ENCODE assay signal across 2 cellular contexts in the genomic region with DNA sequence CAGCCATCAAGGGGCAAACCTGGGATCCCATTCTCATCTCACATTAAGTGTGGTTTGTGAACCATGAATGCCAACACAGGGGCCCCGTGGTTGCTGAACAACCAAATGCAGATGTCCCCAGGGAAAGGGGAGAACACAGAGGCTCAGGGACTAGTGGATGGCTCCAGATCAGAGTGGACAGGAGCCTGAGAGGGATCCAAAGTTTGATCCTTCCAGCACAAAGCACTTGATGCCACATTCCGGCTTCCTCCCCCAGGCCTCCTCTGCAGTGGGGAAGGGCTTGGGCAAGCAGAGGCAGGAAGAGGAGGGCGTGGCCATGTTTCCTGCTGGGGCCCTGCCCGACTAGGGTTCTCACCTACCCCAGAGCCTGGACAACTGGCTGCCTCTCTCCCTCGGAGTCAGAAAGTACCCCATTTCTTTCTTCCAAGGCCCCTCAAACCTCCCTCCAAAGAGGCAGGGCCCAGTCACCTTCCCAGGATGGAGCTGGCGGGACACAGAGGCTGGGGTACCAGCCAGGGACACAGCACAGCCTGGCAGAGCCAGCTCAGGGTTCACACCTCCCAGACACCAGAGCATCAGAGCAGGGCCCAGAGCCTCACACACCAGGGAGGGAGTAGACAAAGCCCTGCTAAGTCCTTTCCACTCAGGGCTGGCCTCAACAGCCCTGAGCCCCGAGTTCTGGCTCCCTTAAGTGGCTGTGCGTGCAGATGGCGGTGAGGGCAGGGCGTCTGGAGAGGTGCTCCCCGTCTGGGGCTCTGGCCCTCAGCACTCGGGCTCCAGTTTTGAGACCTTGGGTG.
A peak's percentile ranks its signal among the peaks of the same experiment; 100 is the strongest.
TF ChIP-seq lines count a peak whose summit lies in the region.

No MANE protein-coding gene starts in this region.

TF ChIP-seq in HEK293, 187 proteins besides CTCF, POLR2A, EP300 and RAD21 (continues in another document):
- TF ChIP-seq, protein P1, sequence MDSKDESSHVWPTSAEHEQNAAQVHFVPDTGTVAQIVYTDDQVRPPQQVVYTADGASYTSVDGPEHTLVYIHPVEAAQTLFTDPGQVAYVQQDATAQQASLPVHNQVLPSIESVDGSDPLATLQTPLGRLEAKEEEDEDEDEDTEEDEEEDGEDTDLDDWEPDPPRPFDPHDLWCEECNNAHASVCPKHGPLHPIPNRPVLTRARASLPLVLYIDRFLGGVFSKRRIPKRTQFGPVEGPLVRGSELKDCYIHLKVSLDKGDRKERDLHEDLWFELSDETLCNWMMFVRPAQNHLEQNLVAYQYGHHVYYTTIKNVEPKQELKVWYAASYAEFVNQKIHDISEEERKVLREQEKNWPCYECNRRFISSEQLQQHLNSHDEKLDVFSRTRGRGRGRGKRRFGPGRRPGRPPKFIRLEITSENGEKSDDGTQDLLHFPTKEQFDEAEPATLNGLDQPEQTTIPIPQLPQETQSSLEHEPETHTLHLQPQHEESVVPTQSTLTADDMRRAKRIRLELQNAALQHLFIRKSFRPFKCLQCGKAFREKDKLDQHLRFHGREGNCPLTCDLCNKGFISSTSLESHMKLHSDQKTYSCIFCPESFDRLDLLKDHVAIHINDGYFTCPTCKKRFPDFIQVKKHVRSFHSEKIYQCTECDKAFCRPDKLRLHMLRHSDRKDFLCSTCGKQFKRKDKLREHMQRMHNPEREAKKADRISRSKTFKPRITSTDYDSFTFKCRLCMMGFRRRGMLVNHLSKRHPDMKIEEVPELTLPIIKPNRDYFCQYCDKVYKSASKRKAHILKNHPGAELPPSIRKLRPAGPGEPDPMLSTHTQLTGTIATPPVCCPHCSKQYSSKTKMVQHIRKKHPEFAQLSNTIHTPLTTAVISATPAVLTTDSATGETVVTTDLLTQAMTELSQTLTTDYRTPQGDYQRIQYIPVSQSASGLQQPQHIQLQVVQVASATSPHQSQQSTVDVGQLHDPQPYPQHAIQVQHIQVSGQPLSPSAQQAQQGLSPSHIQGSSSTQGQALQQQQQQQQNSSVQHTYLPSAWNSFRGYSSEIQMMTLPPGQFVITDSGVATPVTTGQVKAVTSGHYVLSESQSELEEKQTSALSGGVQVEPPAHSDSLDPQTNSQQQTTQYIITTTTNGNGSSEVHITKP (tag by site-specific recombination; IDR thresholded peaks at IDR 0.05), result peak; percentile 49; the same call in 1 of the 2 replicates
- TF ChIP-seq GLIS1 (tag by site-specific recombination; IDR thresholded peaks at IDR 0.05) (peak; percentile 49; the same call in 1 of the 2 replicates), ZBTB8A (tag by site-specific recombination; IDR thresholded peaks at IDR 0.05) (0 out of 2 replicates have a peak, but pooled peaks have one; percentile 13), ZNF626 (tag by site-specific recombination; IDR thresholded peaks at IDR 0.05) (no peak), ZNF416 (tag by site-specific recombination; IDR thresholded peaks at IDR 0.05) (no peak), ZNF624 (tag by site-specific recombination; IDR thresholded peaks at IDR 0.05) (no peak), BCL11B (tag by site-specific recombination; IDR thresholded peaks at IDR 0.05; ENCODE audit: low read depth) (no peak), YY1 (tag by site-specific recombination; IDR thresholded peaks at IDR 0.05) (no peak)
- TF ChIP-seq, protein P2, sequence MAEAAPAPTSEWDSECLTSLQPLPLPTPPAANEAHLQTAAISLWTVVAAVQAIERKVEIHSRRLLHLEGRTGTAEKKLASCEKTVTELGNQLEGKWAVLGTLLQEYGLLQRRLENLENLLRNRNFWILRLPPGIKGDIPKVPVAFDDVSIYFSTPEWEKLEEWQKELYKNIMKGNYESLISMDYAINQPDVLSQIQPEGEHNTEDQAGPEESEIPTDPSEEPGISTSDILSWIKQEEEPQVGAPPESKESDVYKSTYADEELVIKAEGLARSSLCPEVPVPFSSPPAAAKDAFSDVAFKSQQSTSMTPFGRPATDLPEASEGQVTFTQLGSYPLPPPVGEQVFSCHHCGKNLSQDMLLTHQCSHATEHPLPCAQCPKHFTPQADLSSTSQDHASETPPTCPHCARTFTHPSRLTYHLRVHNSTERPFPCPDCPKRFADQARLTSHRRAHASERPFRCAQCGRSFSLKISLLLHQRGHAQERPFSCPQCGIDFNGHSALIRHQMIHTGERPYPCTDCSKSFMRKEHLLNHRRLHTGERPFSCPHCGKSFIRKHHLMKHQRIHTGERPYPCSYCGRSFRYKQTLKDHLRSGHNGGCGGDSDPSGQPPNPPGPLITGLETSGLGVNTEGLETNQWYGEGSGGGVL (tag by site-specific recombination; IDR thresholded peaks at IDR 0.05), result peak; percentile 45; the same call in 1 of the 2 replicates
- TF ChIP-seq, protein P3, sequence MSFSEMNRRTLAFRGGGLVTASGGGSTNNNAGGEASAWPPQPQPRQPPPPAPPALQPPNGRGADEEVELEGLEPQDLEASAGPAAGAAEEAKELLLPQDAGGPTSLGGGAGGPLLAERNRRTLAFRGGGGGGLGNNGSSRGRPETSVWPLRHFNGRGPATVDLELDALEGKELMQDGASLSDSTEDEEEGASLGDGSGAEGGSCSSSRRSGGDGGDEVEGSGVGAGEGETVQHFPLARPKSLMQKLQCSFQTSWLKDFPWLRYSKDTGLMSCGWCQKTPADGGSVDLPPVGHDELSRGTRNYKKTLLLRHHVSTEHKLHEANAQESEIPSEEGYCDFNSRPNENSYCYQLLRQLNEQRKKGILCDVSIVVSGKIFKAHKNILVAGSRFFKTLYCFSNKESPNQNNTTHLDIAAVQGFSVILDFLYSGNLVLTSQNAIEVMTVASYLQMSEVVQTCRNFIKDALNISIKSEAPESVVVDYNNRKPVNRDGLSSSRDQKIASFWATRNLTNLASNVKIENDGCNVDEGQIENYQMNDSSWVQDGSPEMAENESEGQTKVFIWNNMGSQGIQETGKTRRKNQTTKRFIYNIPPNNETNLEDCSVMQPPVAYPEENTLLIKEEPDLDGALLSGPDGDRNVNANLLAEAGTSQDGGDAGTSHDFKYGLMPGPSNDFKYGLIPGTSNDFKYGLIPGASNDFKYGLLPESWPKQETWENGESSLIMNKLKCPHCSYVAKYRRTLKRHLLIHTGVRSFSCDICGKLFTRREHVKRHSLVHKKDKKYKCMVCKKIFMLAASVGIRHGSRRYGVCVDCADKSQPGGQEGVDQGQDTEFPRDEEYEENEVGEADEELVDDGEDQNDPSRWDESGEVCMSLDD (tag by site-specific recombination; IDR thresholded peaks at IDR 0.05), result peak; percentile 19; the same call in 1 of the 2 replicates

TF ChIP-seq in K562, 482 proteins besides CTCF, POLR2A, EP300 and RAD21 (continues in another document):
- TF ChIP-seq, protein P4, sequence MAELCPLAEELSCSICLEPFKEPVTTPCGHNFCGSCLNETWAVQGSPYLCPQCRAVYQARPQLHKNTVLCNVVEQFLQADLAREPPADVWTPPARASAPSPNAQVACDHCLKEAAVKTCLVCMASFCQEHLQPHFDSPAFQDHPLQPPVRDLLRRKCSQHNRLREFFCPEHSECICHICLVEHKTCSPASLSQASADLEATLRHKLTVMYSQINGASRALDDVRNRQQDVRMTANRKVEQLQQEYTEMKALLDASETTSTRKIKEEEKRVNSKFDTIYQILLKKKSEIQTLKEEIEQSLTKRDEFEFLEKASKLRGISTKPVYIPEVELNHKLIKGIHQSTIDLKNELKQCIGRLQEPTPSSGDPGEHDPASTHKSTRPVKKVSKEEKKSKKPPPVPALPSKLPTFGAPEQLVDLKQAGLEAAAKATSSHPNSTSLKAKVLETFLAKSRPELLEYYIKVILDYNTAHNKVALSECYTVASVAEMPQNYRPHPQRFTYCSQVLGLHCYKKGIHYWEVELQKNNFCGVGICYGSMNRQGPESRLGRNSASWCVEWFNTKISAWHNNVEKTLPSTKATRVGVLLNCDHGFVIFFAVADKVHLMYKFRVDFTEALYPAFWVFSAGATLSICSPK (IDR thresholded peaks at IDR 0.05; ENCODE audit: borderline replicate concordance), result no peak
- TF ChIP-seq, protein P5, sequence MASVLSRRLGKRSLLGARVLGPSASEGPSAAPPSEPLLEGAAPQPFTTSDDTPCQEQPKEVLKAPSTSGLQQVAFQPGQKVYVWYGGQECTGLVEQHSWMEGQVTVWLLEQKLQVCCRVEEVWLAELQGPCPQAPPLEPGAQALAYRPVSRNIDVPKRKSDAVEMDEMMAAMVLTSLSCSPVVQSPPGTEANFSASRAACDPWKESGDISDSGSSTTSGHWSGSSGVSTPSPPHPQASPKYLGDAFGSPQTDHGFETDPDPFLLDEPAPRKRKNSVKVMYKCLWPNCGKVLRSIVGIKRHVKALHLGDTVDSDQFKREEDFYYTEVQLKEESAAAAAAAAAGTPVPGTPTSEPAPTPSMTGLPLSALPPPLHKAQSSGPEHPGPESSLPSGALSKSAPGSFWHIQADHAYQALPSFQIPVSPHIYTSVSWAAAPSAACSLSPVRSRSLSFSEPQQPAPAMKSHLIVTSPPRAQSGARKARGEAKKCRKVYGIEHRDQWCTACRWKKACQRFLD (CRISPR knock-in tag; IDR thresholded peaks at IDR 0.05), result peak; percentile 37; the same call in 1 of the 2 replicates
- TF ChIP-seq POLR2H (tag; IDR thresholded peaks at IDR 0.05; ENCODE audit: low read depth), result 0 out of 2 replicates have a peak, but pooled peaks have one; percentile 26
- 0 out of 2 replicates have a peak, but pooled peaks have one; percentile 47 for TF ChIP-seq HIVEP1 (CRISPR knock-in tag; IDR thresholded peaks at IDR 0.05)
- TF ChIP-seq STAG1 (CRISPR knock-in tag; IDR thresholded peaks at IDR 0.05; ENCODE audit: borderline replicate concordance), result no peak
- TF ChIP-seq PTTG1 (tag; IDR thresholded peaks at IDR 0.05; ENCODE audit: low read depth), result no peak
- peak; percentile 13; the same call in 1 of the 2 replicates for TF ChIP-seq SMAD4 (CRISPR knock-in tag; conservative IDR thresholded peaks at IDR 0.05)
- TF ChIP-seq, protein P6, sequence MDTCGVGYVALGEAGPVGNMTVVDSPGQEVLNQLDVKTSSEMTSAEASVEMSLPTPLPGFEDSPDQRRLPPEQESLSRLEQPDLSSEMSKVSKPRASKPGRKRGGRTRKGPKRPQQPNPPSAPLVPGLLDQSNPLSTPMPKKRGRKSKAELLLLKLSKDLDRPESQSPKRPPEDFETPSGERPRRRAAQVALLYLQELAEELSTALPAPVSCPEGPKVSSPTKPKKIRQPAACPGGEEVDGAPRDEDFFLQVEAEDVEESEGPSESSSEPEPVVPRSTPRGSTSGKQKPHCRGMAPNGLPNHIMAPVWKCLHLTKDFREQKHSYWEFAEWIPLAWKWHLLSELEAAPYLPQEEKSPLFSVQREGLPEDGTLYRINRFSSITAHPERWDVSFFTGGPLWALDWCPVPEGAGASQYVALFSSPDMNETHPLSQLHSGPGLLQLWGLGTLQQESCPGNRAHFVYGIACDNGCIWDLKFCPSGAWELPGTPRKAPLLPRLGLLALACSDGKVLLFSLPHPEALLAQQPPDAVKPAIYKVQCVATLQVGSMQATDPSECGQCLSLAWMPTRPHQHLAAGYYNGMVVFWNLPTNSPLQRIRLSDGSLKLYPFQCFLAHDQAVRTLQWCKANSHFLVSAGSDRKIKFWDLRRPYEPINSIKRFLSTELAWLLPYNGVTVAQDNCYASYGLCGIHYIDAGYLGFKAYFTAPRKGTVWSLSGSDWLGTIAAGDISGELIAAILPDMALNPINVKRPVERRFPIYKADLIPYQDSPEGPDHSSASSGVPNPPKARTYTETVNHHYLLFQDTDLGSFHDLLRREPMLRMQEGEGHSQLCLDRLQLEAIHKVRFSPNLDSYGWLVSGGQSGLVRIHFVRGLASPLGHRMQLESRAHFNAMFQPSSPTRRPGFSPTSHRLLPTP (IDR thresholded peaks at IDR 0.05; ENCODE audit: borderline replicate concordance, extremely low read depth, insufficient read length), result no peak
- TF ChIP-seq SMARCA4 (IDR thresholded peaks at IDR 0.05), result 0 out of 2 replicates have a peak, but pooled peaks have one; percentile 13
- no peak for TF ChIP-seq ZNF561 (CRISPR knock-in tag; conservative IDR thresholded peaks at IDR 0.05)
- peak; percentile 76 for TF ChIP-seq POLR2G (IDR thresholded peaks at IDR 0.05; ENCODE audit: low read depth, low read length)
- TF ChIP-seq PHTF2 (CRISPR knock-in tag; IDR thresholded peaks at IDR 0.05), result no peak
- peak; percentile 67 for TF ChIP-seq RBFOX2 (IDR thresholded peaks at IDR 0.05; ENCODE audit: low read depth, low read length)
- no peak for TF ChIP-seq LEF1 (IDR thresholded peaks at IDR 0.05)
- TF ChIP-seq GATA2 (CRISPR knock-in tag; IDR thresholded peaks at IDR 0.05), result peak; percentile 27; the same call in 1 of the 2 replicates
- TF ChIP-seq, protein P7, sequence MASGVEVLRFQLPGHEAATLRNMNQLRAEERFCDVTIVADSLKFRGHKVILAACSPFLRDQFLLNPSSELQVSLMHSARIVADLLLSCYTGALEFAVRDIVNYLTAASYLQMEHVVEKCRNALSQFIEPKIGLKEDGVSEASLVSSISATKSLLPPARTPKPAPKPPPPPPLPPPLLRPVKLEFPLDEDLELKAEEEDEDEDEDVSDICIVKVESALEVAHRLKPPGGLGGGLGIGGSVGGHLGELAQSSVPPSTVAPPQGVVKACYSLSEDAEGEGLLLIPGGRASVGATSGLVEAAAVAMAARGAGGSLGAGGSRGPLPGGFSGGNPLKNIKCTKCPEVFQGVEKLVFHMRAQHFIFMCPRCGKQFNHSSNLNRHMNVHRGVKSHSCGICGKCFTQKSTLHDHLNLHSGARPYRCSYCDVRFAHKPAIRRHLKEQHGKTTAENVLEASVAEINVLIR (CRISPR knock-in tag; IDR thresholded peaks at IDR 0.05), result 0 out of 2 replicates have a peak, but pooled peaks have one; percentile 17
- TF ChIP-seq TEAD4 (IDR thresholded peaks at IDR 0.05; ENCODE audit: low read length), result peak; percentile 46; the same call in 1 of the 2 replicates
- no peak for TF ChIP-seq TEAD4 (CRISPR knock-in tag; IDR thresholded peaks at IDR 0.05; ENCODE audit: borderline replicate concordance)
- no peak for TF ChIP-seq ZNF24 (IDR thresholded peaks at IDR 0.05)
- no peak for TF ChIP-seq SMARCA5 (IDR thresholded peaks at IDR 0.05)
- TF ChIP-seq, protein P8, sequence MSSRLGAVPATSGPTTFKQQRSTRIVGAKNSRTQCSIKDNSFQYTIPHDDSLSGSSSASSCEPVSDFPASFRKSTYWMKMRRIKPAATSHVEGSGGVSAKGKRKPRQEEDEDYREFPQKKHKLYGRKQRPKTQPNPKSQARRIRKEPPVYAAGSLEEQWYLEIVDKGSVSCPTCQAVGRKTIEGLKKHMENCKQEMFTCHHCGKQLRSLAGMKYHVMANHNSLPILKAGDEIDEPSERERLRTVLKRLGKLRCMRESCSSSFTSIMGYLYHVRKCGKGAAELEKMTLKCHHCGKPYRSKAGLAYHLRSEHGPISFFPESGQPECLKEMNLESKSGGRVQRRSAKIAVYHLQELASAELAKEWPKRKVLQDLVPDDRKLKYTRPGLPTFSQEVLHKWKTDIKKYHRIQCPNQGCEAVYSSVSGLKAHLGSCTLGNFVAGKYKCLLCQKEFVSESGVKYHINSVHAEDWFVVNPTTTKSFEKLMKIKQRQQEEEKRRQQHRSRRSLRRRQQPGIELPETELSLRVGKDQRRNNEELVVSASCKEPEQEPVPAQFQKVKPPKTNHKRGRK (tag; IDR thresholded peaks at IDR 0.05), result no peak
- no peak for TF ChIP-seq ARID1B (IDR thresholded peaks at IDR 0.05)
- no peak for TF ChIP-seq NFATC3 (IDR thresholded peaks at IDR 0.05)
- TF ChIP-seq BRD4 (IDR thresholded peaks at IDR 0.05), result no peak
- peak; percentile 45 for TF ChIP-seq ZNF589 (CRISPR knock-in tag; IDR thresholded peaks at IDR 0.05; ENCODE audit: low read depth)
- TF ChIP-seq DMBX1 (CRISPR knock-in tag; IDR thresholded peaks at IDR 0.05; ENCODE audit: borderline replicate concordance), result peak; percentile 58; the same call in 1 of the 2 replicates
- TF ChIP-seq PHB (CRISPR knock-in tag; IDR thresholded peaks at IDR 0.05), result no peak
- no peak for TF ChIP-seq ZC3H4 (CRISPR knock-in tag; IDR thresholded peaks at IDR 0.05; ENCODE audit: borderline replicate concordance)
- TF ChIP-seq, protein P9, sequence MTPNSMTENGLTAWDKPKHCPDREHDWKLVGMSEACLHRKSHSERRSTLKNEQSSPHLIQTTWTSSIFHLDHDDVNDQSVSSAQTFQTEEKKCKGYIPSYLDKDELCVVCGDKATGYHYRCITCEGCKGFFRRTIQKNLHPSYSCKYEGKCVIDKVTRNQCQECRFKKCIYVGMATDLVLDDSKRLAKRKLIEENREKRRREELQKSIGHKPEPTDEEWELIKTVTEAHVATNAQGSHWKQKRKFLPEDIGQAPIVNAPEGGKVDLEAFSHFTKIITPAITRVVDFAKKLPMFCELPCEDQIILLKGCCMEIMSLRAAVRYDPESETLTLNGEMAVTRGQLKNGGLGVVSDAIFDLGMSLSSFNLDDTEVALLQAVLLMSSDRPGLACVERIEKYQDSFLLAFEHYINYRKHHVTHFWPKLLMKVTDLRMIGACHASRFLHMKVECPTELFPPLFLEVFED (CRISPR knock-in tag; conservative IDR thresholded peaks at IDR 0.05), result no peak
